In genomic region chr5:136077046-136077445, GRCh38 we compare ENCODE assay signal across 26 cellular contexts.
"Had no signal": no experiment of that assay in that cellular context is flagged by ENCODE, and none has a peak within 500 bp of the region (broad histone marks: within the 10 kb centered on the region; RNA-seq: fewer than 3 reads in every experiment).

No MANE protein-coding gene starts in this region.

- H3K36me3 ChIP-seq: left ventricle myocardium inferior, pancreas, prostate gland, stomach, thyroid gland, transverse colon, upper lobe of right lung, uterus had no signal

- H3K9me3 ChIP-seq: left ventricle myocardium inferior, pancreas, prostate gland, stomach, testis, thyroid gland, transverse colon, upper lobe of right lung, uterus had no signal

- H3K27me3 ChIP-seq: hepatocyte, pancreas, testis, thyroid gland, transverse colon, uterus had no signal

- H3K4me3 ChIP-seq: hepatocyte, left ventricle myocardium inferior, lung, pancreas, prostate gland, skin epidermis, stomach, testis, thyroid gland, transverse colon, upper lobe of right lung, uterus had no signal

- H2AFZ ChIP-seq: hepatocyte had no signal

- H3K79me2 ChIP-seq: hepatocyte had no signal

- H3K27ac ChIP-seq: hepatocyte, left ventricle myocardium inferior, pancreas, prostate gland, skin epidermis, stomach, testis, thyroid gland, transverse colon, upper lobe of right lung, uterus had no signal

- H3K4me2 ChIP-seq: hepatocyte had no signal

- ATAC-seq: natural killer cell; pancreas; right cardiac atrium; sciatic nerve; stimulated activated naive B cell treated with anti-CD40 and anti-IgM and Interleukin-4, amounts not matched to agents 10 μg/mL and 1 μg/mL and 100 μg/mL, for 72 hours; stimulated activated naive CD8-positive, alpha-beta T cell treated with anti-CD3 and anti-CD28 coated beads, Interleukin-15, Interleukin-2, amounts not matched to agents 100 U/mL and 50 U/mL, for 24 hours; upper lobe of right lung had no signal

- H3K4me1 ChIP-seq: prostate gland, testis, thyroid gland, uterus had no signal

- DNase-seq: islet precursor cell; left ventricle myocardium inferior; mesendoderm; naive B cell; natural killer cell; pancreas; posterior cingulate gyrus; retina; right cardiac atrium; stimulated activated CD4-positive, alpha-beta T cell treated with anti-CD3 and anti-CD28 coated beads, Interleukin-12 subunit alpha, Interleukin-12 subunit beta, amount 100 ng/mL, for 4 hours; stimulated activated CD4-positive, alpha-beta T cell treated with anti-CD3 and anti-CD28 coated beads, Interleukin-15, amount 100 ng/mL, for 24 hours; stimulated activated CD4-positive, alpha-beta T cell treated with anti-CD3 and anti-CD28 coated beads, Interleukin-2, amount 100 ng/mL, for 24 hours; stimulated activated CD4-positive, alpha-beta T cell treated with anti-CD3 and anti-CD28 coated beads, Interleukin-4, amount 100 ng/mL, for 1 hour; stimulated activated naive B cell treated with anti-CD40 and anti-IgM and Interleukin-4, amounts not matched to agents 10 μg/mL and 1 μg/mL and 100 μg/mL, for 72 hours; stimulated activated naive CD8-positive, alpha-beta T cell treated with anti-CD3 and anti-CD28 coated beads, Interleukin-15, Interleukin-2, amounts not matched to agents 100 U/mL and 50 U/mL, for 24 hours; stomach; testis; thyroid gland; transverse colon; upper lobe of right lung; uterus had no signal

- FAIRE-seq: pancreas had no signal
